In the genomic region with DNA sequence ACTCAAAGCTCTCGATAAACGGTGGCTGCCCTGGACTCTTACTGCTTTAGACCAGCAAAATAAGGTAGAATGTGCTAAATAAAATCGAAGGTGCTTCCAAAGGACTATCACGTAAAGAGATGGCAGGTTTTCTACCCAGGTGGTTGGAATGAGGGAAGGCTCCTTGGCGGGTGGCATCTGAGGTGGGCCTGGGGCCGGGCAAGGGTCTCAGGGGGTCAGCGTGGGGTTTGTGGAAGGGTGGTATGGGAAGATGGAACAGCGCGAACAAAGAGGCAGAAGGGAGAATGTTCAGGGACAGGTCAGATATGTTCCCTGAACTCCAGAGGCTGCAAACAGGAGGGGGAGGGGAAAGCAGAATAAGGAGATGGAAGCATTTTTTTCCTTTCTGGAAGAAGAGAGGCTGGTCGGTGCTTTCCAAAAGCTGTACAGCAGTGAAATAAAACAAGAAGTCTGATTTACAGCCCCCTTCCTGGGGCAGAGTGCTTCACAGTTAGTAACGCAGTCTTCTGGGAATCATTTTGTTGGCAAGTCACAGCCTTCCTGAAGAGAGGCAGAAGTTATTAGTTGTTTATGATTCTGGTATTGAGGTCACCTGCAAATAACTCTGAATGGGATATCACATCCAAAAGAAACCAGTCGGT, we compare ENCODE assay signal across 1 cellular context.
TF ChIP-seq lines count a peak whose summit lies in the region.

No MANE protein-coding gene starts in this region.

TF ChIP-seq in IMR-90, 13 proteins besides CTCF, POLR2A, EP300 and RAD21:
- TF ChIP-seq NFE2L2 (IDR thresholded peaks at IDR 0.05; ENCODE audit: low read depth, low read length) (no peak), RFX5 (IDR thresholded peaks at IDR 0.05; ENCODE audit: low read depth, low read length) (no peak), MXI1 (IDR thresholded peaks at IDR 0.05; ENCODE audit: borderline replicate concordance, low read depth, low read length) (no peak), MAZ (IDR thresholded peaks at IDR 0.05; ENCODE audit: borderline replicate concordance, low read depth, low read length) (no peak), MAFK (IDR thresholded peaks at IDR 0.05; ENCODE audit: low read depth, low read length) (no peak)
- TF ChIP-seq, protein P1, sequence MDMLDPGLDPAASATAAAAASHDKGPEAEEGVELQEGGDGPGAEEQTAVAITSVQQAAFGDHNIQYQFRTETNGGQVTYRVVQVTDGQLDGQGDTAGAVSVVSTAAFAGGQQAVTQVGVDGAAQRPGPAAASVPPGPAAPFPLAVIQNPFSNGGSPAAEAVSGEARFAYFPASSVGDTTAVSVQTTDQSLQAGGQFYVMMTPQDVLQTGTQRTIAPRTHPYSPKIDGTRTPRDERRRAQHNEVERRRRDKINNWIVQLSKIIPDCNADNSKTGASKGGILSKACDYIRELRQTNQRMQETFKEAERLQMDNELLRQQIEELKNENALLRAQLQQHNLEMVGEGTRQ (IDR thresholded peaks at IDR 0.05; ENCODE audit: low read depth, low read length): no peak
